ENCODE assay signal across 7 cellular contexts in the genomic region with DNA sequence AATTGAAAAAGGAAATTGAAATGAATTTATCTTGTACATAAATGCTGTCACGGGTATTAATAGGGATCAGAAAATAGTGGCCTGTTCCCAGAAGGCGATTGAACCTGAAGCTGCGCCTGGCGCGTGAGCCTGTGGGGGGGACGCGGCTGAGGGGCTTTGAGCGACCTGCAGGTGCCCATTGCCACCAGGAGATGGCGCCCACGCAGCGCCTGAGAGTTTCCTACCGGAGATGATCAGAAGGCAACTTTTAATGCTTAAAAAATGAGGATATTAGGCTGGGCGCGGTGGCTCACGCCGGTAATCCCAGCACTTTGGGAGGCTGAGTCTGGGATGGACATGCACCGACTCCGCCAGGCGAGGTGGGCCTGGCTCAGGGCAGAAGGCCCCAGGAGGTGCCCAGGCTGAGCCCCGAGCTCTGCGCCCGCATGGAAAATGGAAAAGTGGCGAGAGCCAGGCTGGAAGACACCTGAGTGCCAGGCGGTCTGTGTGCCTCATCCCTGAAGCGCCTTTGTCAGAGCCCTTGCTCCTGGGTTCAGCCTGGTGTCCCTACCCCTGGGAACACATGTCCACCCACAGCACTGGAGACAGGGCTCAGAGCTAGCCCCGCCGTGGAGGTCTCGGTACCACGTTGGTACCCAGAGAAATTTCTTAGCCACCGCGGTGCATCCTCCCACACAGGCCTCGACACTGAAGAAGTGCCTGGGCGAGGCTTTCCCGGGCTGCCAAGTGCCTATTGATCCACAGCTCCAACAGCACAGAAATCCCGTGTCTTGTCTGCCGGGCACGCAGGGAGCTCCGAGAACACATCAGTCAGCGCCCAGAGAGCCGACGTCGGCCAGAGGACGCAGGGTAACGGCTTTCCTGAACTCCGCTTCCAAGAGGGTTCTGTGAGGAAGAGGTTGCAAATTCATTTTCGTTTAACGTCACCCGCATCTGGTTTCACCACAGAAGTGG.
DNase-seq lines count a peak whose midpoint lies in the region; TF ChIP-seq lines count a peak whose summit lies in the region.

No MANE protein-coding gene starts in this region.

- POLR2A ChIA-PET in GM10248 (lab: Yijun Ruan, JAX), result no interaction called here

- DNase-seq in GM10248 (ENCODE audit: extremely low spot score) (peak; percentile 84), MG63 (peak; percentile 43), WERI-Rb-1 (peak; percentile 68), caudate nucleus (lab: John Stamatoyannopoulos, UW) (peak in 48 of 61 donors; percentile 39 to 80 (median 58)), kidney tubule cell (ENCODE audit: low spot score) (peak; percentile 55), NCI-H2107 (lab: John Stamatoyannopoulos, UW) (no peak)
- DNase-seq in stimulated activated CD4-positive, alpha-beta T cell treated with anti-CD3 and anti-CD28 coated beads, TNF-alpha, amount 100 ng/mL, for 24 hours (ENCODE audit: low read depth in 3 of 3), result peak; percentile 33 to 53 (median 34)

- no peaks in the 10 kb centered on the region for H3K36me3 ChIP-seq in MG63
- H3K36me3 ChIP-seq in WERI-Rb-1, result no peaks in the 10 kb centered on the region

- H3K27ac ChIP-seq in WERI-Rb-1 (no peak overlapping the region), caudate nucleus (ENCODE audit: low read depth, low read length) (peak overlapping the region; percentile 41)

- no peaks in the 10 kb centered on the region for H3K27me3 ChIP-seq in MG63
- no peaks in the 10 kb centered on the region for H3K27me3 ChIP-seq in WERI-Rb-1 (ENCODE audit: insufficient read depth, low read depth, severe bottlenecking)

- no peak overlapping the region for H3K4me3 ChIP-seq in MG63
- H3K4me3 ChIP-seq in WERI-Rb-1 (ENCODE audit: low read depth, low read length), result no peak overlapping the region

- CTCF ChIA-PET in GM10248 (lab: Yijun Ruan, JAX), result interaction anchor here (0.7 to 3.0 kb wide), 18 partner anchors 9 to 674 kb away, joined by 3 to 18 read pairs (median 5); no protein-coding TSS in a partner anchor

- H3K9me3 ChIP-seq in MG63 (no peaks in the 10 kb centered on the region), WERI-Rb-1 (ENCODE audit: severe bottlenecking) (no peaks in the 10 kb centered on the region)

- peak; percentile 88 for TF ChIP-seq CTCF in GM10248 (IDR thresholded peaks at IDR 0.05; ENCODE audit: control extremely low read depth, extremely low read depth, low read depth, missing control alignments)
- peak; percentile 88 for TF ChIP-seq CTCF in WERI-Rb-1 (IDR thresholded peaks at IDR 0.05; ENCODE audit: low read depth, low read length)
